Comparison of ENCODE assay signal across 21 cellular contexts in the genomic region with DNA sequence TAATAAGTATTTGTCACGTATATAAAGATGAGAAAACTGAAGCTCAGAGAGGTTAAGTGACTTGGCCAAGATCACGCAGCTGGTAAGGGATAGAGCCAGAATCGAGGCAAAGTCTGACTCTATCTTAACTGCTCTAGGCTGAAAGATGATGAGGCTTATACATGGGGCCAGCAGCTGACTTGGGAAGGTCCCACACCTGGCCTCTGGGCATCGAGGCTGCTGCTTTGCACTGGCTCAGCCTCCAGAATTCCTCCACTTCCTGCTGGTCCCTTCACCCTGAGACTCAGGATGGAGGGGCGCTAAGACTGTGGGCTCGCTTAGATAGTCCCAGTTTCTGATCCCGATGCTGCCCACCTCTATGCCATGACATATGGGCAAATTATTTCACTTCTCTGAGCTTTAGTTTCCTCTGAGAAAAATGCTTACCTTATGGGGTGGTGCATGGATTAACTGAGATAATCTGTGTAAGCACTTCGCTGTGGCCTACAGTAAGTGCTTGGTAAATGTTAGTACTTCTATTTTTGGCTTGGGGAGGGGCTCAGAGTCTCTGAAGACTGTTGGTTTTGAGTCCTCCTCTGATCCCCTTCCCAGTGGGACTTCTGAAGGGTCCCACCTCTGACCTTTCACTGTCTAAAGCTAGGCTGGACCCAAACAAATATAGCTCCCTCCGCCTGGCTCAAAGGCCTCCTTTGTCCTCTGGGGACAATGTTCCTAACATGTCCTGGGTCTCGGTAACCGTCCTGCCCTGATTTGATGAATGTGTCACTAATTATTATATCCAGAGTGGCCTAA. TPM values are rescaled to one million over a fixed set of nuclear protein-coding genes. Genes with fewer than 3 reads are reported as not detected.
"Had no signal": no experiment of that assay in that cellular context is flagged by ENCODE, and none has a peak within 500 bp of the region (broad histone marks: within the 10 kb centered on the region; RNA-seq: fewer than 3 reads in every experiment).

No MANE protein-coding gene starts in this region.

- H3K4me3 Mint-ChIP-seq: activated CD4-positive, alpha-beta T cell treated with anti-CD3 and anti-CD28 coated beads for 36 hours; activated naive CD4-positive, alpha-beta T cell treated with anti-CD3 and anti-CD28 coated beads, Interleukin-2, amount 50 U/mL, for 24 hours; memory B cell; naive B cell; stimulated activated naive CD8-positive, alpha-beta T cell treated with anti-CD3 and anti-CD28 coated beads, Interleukin-15, Interleukin-2, amounts not matched to agents 100 ng/mL and 50 ng/mL, for 24 hours; T-helper 2 cell treated with Interferon-gamma antibody and Interleukin-4, amounts not matched to agents 5 μg/mL and 100 μg/mL, for 36 hours; WTC11 had no signal

- H3K27ac Mint-ChIP-seq: activated CD4-positive, alpha-beta T cell treated with anti-CD3 and anti-CD28 coated beads for 36 hours; activated naive CD4-positive, alpha-beta T cell treated with anti-CD3 and anti-CD28 coated beads, Interleukin-2, amount 50 U/mL, for 24 hours; memory B cell; naive B cell; stimulated activated naive CD8-positive, alpha-beta T cell treated with anti-CD3 and anti-CD28 coated beads, Interleukin-15, Interleukin-2, amounts not matched to agents 100 ng/mL and 50 ng/mL, for 24 hours; T-helper 2 cell treated with Interferon-gamma antibody and Interleukin-4, amounts not matched to agents 5 μg/mL and 100 μg/mL, for 36 hours; WTC11 had no signal

- H3K9me3 Mint-ChIP-seq: activated naive CD4-positive, alpha-beta T cell treated with anti-CD3 and anti-CD28 coated beads, Interleukin-2, amount 50 U/mL, for 24 hours; memory B cell; naive B cell; stimulated activated naive CD8-positive, alpha-beta T cell treated with anti-CD3 and anti-CD28 coated beads, Interleukin-15, Interleukin-2, amounts not matched to agents 100 ng/mL and 50 ng/mL, for 24 hours; T-helper 2 cell treated with Interferon-gamma antibody and Interleukin-4, amounts not matched to agents 5 μg/mL and 100 μg/mL, for 36 hours; WTC11 had no signal

- H3K36me3 Mint-ChIP-seq: activated naive CD4-positive, alpha-beta T cell treated with anti-CD3 and anti-CD28 coated beads, Interleukin-2, amount 50 U/mL, for 24 hours; memory B cell; naive B cell; WTC11 had no signal

- DNase-seq: activated CD4-positive, alpha-beta T cell treated with anti-CD3 and anti-CD28 coated beads for 36 hours; activated CD4-positive, alpha-beta T cell treated with anti-CD3 and anti-CD28 coated beads, Interleukin-2, amount 50 U/mL, for 48 hours; activated gamma-delta T cell; dermis blood vessel endothelial cell; foreskin melanocyte; glutamatergic neuron; mucosa of descending colon; naive B cell; stimulated activated CD4-positive, alpha-beta T cell treated with anti-CD3 and anti-CD28 coated beads, Interleukin-2, amount 100 ng/mL, for 48 hours; upper lobe of left lung had no signal

- H3K4me3 ChIP-seq: breast epithelium, mucosa of descending colon, upper lobe of left lung had no signal

- H3K27me3 Mint-ChIP-seq: activated CD4-positive, alpha-beta T cell treated with anti-CD3 and anti-CD28 coated beads for 36 hours; activated naive CD4-positive, alpha-beta T cell treated with anti-CD3 and anti-CD28 coated beads, Interleukin-2, amount 50 U/mL, for 24 hours; stimulated activated naive CD8-positive, alpha-beta T cell treated with anti-CD3 and anti-CD28 coated beads, Interleukin-15, Interleukin-2, amounts not matched to agents 100 ng/mL and 50 ng/mL, for 24 hours had no signal

- FAIRE-seq: astrocyte, keratinocyte, TTC549 had no signal

- H3K27me3 ChIP-seq: breast epithelium, upper lobe of left lung had no signal

- H3K4me1 ChIP-seq: breast epithelium, upper lobe of left lung had no signal

- H3K9me3 ChIP-seq: breast epithelium, mucosa of descending colon, upper lobe of left lung had no signal

- ATAC-seq: activated CD4-positive, alpha-beta T cell treated with anti-CD3 and anti-CD28 coated beads for 36 hours; left lobe of liver; mucosa of descending colon; WTC11 had no signal

- H3K4me1 Mint-ChIP-seq: activated CD4-positive, alpha-beta T cell treated with anti-CD3 and anti-CD28 coated beads for 36 hours; activated naive CD4-positive, alpha-beta T cell treated with anti-CD3 and anti-CD28 coated beads, Interleukin-2, amount 50 U/mL, for 24 hours; memory B cell; naive B cell had no signal

- H3K27ac ChIP-seq: breast epithelium, upper lobe of left lung had no signal

- H3K36me3 ChIP-seq: breast epithelium, upper lobe of left lung had no signal

RNA-seq across cellular contexts. Expression of a gene that starts 35.0 kb away (rescaled TPM):
- total RNA-seq: activated CD4-positive, alpha-beta T cell treated with anti-CD3 and anti-CD28 coated beads for 36 hours; dermis blood vessel endothelial cell; epithelial cell of proximal tubule; left lobe of liver had no signal

RNA-seq across cellular contexts. Expression of a gene that starts 48.1 kb away (rescaled TPM):
- total RNA-seq: activated CD4-positive, alpha-beta T cell treated with anti-CD3 and anti-CD28 coated beads for 36 hours had no signal
